In genomic region chr16:73315645-73316044, GRCh38 we compare ENCODE assay signal across 1 cellular context.
TF ChIP-seq lines count a peak whose summit lies in the region.

No MANE protein-coding gene starts in this region.

TF ChIP-seq in GM12878, 131 proteins besides CTCF, POLR2A, EP300 and RAD21 (continued from another document and continues in another):
- TF ChIP-seq ZNF687 (IDR thresholded peaks at IDR 0.05) (no peak; the same call in 1 of the 2 replicates), RAD51 (IDR thresholded peaks at IDR 0.05) (no peak), NBN (IDR thresholded peaks at IDR 0.05) (no peak), SIX5 (IDR thresholded peaks at IDR 0.05; ENCODE audit: low read depth, low read length, severe bottlenecking) (no peak), MTA3 (IDR thresholded peaks at IDR 0.05; ENCODE audit: borderline replicate concordance, low read length) (peak; percentile 44; the same call in 1 of the 2 replicates), RFX5 (IDR thresholded peaks at IDR 0.05; ENCODE audit: low read depth, low read length) (no peak), POU2F2 (IDR thresholded peaks at IDR 0.05; ENCODE audit: borderline replicate concordance, low read depth, low read length) (peak; percentile 64; the same call in 1 of the 3 replicates), ZNF207 (IDR thresholded peaks at IDR 0.05; ENCODE audit: borderline replicate concordance) (no peak), PKNOX1 (IDR thresholded peaks at IDR 0.05) (no peak), BHLHE40 (IDR thresholded peaks at IDR 0.05; ENCODE audit: borderline replicate concordance in 1 of 2, low read depth in 2 of 2, low read length in 1 of 2) (no peak), BCL11A (IDR thresholded peaks at IDR 0.05; ENCODE audit: low read depth, low read length) (peak; percentile 36; the same call in 1 of the 2 replicates), CREM (IDR thresholded peaks at IDR 0.05; ENCODE audit: low read depth) (peak; percentile 51; the same call in 1 of the 2 replicates), CBX5 (IDR thresholded peaks at IDR 0.05; ENCODE audit: low read depth) (peak; percentile 44; the same call in 1 of the 2 replicates), CHD4 (IDR thresholded peaks at IDR 0.05) (no peak), TCF12 (IDR thresholded peaks at IDR 0.05; ENCODE audit: low read depth, low read length) (no peak), YBX1 (IDR thresholded peaks at IDR 0.05) (no peak), ZNF592 (IDR thresholded peaks at IDR 0.05) (no peak), KDM1A (IDR thresholded peaks at IDR 0.05; ENCODE audit: borderline replicate concordance) (no peak), ZZZ3 (IDR thresholded peaks at IDR 0.05; ENCODE audit: control insufficient read depth, insufficient read length, low read depth) (no peak), ETV6 (conservative IDR thresholded peaks at IDR 0.05 in 1 of 2, IDR thresholded peaks at IDR 0.05 in 1 of 2; ENCODE audit: borderline replicate concordance in 1 of 2, low read depth in 1 of 2) (peak in 1 of 2 experiments; percentile 43; a peak in 2 of 4 replicates), MTA2 (IDR thresholded peaks at IDR 0.05; ENCODE audit: low read depth) (peak; percentile 58; the same call in 1 of the 2 replicates), E2F4 (IDR thresholded peaks at IDR 0.05; ENCODE audit: low read depth, low read length) (no peak), IKZF1 (conservative IDR thresholded peaks at IDR 0.05) (peak; percentile 81), MAX (IDR thresholded peaks at IDR 0.05; ENCODE audit: low read depth, low read length) (no peak), ZBTB33 (IDR thresholded peaks at IDR 0.05) (no peak), MYB (IDR thresholded peaks at IDR 0.05; ENCODE audit: borderline replicate concordance, low read depth, low read length) (no peak), SPI1 (IDR thresholded peaks at IDR 0.05; ENCODE audit: borderline replicate concordance, insufficient read depth, low read depth, low read length) (peak; percentile 93), SP1 (IDR thresholded peaks at IDR 0.05; ENCODE audit: low read depth, low read length) (no peak), RELA (IDR thresholded peaks at IDR 0.05; ENCODE audit: borderline replicate concordance, partially characterized antibody) (no peak), RELB (IDR thresholded peaks at IDR 0.05; ENCODE audit: low read depth) (0 out of 2 replicates have a peak, but pooled peaks have one; percentile 20), FOS (IDR thresholded peaks at IDR 0.05; ENCODE audit: borderline replicate concordance, extremely low read depth, insufficient read length) (no peak), BMI1 (IDR thresholded peaks at IDR 0.05; ENCODE audit: borderline replicate concordance) (no peak), IRF4 (IDR thresholded peaks at IDR 0.05; ENCODE audit: low read depth, low read length) (peak; percentile 73), JUNB (IDR thresholded peaks at IDR 0.05) (peak; percentile 49; the same call in 1 of the 2 replicates), RCOR1 (conservative IDR thresholded peaks at IDR 0.05; ENCODE audit: low read depth, low read length) (peak; percentile 26; the same call in 1 of the 2 replicates), FOXM1 (IDR thresholded peaks at IDR 0.05; ENCODE audit: low read depth, low read length) (peak; percentile 72; the same call in 1 of the 2 replicates), RUNX3 (IDR thresholded peaks at IDR 0.05; ENCODE audit: low read length) (peak; percentile 44; the same call in 1 of the 2 replicates), TBL1XR1 (IDR thresholded peaks at IDR 0.05; ENCODE audit: low read depth, low read length) (no peak), STAT3 (IDR thresholded peaks at IDR 0.05; ENCODE audit: low read depth, low read length) (0 out of 2 replicates have a peak, but pooled peaks have one; percentile 41), CREB1 (IDR thresholded peaks at IDR 0.05; ENCODE audit: low read depth) (0 out of 2 replicates have a peak, but pooled peaks have one; percentile 31)
- TF ChIP-seq, protein P1, sequence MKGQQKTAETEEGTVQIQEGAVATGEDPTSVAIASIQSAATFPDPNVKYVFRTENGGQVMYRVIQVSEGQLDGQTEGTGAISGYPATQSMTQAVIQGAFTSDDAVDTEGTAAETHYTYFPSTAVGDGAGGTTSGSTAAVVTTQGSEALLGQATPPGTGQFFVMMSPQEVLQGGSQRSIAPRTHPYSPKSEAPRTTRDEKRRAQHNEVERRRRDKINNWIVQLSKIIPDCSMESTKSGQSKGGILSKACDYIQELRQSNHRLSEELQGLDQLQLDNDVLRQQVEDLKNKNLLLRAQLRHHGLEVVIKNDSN (IDR thresholded peaks at IDR 0.05; ENCODE audit: borderline replicate concordance, extremely low read length, insufficient read depth, low read depth, low read length), result no peak
- TF ChIP-seq, protein P2, sequence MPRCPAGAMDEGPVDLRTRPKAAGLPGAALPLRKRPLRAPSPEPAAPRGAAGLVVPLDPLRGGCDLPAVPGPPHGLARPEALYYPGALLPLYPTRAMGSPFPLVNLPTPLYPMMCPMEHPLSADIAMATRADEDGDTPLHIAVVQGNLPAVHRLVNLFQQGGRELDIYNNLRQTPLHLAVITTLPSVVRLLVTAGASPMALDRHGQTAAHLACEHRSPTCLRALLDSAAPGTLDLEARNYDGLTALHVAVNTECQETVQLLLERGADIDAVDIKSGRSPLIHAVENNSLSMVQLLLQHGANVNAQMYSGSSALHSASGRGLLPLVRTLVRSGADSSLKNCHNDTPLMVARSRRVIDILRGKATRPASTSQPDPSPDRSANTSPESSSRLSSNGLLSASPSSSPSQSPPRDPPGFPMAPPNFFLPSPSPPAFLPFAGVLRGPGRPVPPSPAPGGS (IDR thresholded peaks at IDR 0.05; ENCODE audit: borderline replicate concordance, insufficient read depth, low read depth, low read length, poor library complexity, severe bottlenecking), result no peak
